19 cellular contexts compared by ENCODE assay signal in the genomic region with DNA sequence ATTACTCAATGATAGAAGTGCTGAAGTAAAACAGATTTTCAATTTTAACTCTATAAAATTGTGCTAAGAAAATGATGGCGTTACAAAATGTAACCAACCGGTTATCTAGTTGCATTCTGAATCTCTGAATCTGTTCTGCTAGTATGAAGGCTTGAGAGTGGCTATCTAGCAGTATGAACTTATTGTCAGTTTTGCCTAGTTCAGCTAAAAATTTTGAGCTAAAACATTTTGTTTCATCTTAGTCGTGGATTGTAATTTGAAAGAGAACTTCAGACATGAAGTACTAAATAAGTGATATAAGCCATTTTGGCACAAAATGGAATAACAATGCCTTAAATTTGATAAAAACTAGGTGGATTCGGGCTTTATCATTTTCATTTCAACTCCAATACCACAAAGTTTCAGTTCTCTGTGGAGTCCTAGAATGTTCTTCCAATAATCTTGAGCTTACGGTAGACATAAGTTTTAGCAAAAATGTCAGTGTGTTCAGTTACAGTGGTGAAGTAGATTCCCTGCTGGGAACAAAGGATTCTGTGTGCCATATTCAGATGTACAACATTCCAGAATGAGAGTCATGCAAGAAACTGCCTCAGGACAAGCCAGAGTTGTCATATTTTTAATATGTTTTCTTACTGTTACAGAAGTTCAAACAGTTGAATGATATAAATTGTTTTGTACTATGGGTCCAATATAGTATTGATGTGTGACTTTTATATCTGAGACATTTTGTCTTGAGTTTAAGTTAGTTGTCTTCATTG. TPM values are rescaled to one million over a fixed set of nuclear protein-coding genes. Genes with fewer than 3 reads are reported as not detected.
DNase-seq lines count a peak whose midpoint lies in the region; ATAC-seq and TF ChIP-seq lines count a peak whose summit lies in the region.
"Had no signal": no experiment of that assay in that cellular context is flagged by ENCODE, and none has a peak within 500 bp of the region (broad histone marks: within the 10 kb centered on the region; RNA-seq: fewer than 3 reads in every experiment).

No MANE protein-coding gene starts in this region.

- no peak for ATAC-seq in naive thymus-derived CD8-positive, alpha-beta T cell
- ATAC-seq: left cardiac atrium; mucosa of descending colon; stimulated activated effector memory CD8-positive, alpha-beta T cell treated with anti-CD3 and anti-CD28 coated beads, Interleukin-12 subunit alpha, Interleukin-12 subunit beta, amount 100 ng/mL, for 72 hours had no signal

- TF ChIP-seq CTCF in osteocyte (IDR thresholded peaks at IDR 0.05), result no peak
- TF ChIP-seq CTCF in right atrium auricular region (IDR thresholded peaks at IDR 0.05), result no peak

- H3K9me3 Mint-ChIP-seq in osteocyte (ENCODE audit: unreplicated experiment), result no peaks in the 10 kb centered on the region
- H3K9me3 Mint-ChIP-seq in naive thymus-derived CD8-positive, alpha-beta T cell, result no peaks in the 10 kb centered on the region
- H3K9me3 Mint-ChIP-seq: stimulated activated effector memory CD8-positive, alpha-beta T cell treated with anti-CD3 and anti-CD28 coated beads, Interleukin-12 subunit alpha, Interleukin-12 subunit beta, amount 100 ng/mL, for 72 hours had no signal

- no peaks in the 10 kb centered on the region for H3K9me3 ChIP-seq in right atrium auricular region
- H3K9me3 ChIP-seq: BE2C, Caco-2, mucosa of descending colon had no signal

- H3K36me3 Mint-ChIP-seq in osteocyte (ENCODE audit: unreplicated experiment), result peaks cover 50% of the 10 kb centered on the region
- H3K36me3 Mint-ChIP-seq in naive thymus-derived CD8-positive, alpha-beta T cell, result peaks cover 0 to 83% (median 23%) of the 10 kb centered on the region in 3 donors

- peak overlapping the region; percentile 80 for H3K27ac Mint-ChIP-seq in osteocyte (ENCODE audit: unreplicated experiment)
- no peak overlapping the region for H3K27ac Mint-ChIP-seq in naive thymus-derived CD8-positive, alpha-beta T cell
- H3K27ac Mint-ChIP-seq: stimulated activated effector memory CD8-positive, alpha-beta T cell treated with anti-CD3 and anti-CD28 coated beads, Interleukin-12 subunit alpha, Interleukin-12 subunit beta, amount 100 ng/mL, for 72 hours had no signal

- H3K4me1 Mint-ChIP-seq in osteocyte (ENCODE audit: unreplicated experiment), result peaks cover 23% of the 10 kb centered on the region
- peaks cover 0 to 4% (median 0%) of the 10 kb centered on the region in 4 donors for H3K4me1 Mint-ChIP-seq in naive thymus-derived CD8-positive, alpha-beta T cell
- H3K4me1 Mint-ChIP-seq: stimulated activated effector memory CD8-positive, alpha-beta T cell treated with anti-CD3 and anti-CD28 coated beads, Interleukin-12 subunit alpha, Interleukin-12 subunit beta, amount 100 ng/mL, for 72 hours had no signal

- peaks cover 39% of the 10 kb centered on the region for H3K36me3 ChIP-seq in right atrium auricular region

- no peak overlapping the region for H3K4me3 ChIP-seq in right atrium auricular region
- H3K4me3 ChIP-seq: mucosa of descending colon had no signal

- no peak overlapping the region for H3K27ac ChIP-seq in right atrium auricular region

- H3K27me3 Mint-ChIP-seq in osteocyte (ENCODE audit: unreplicated experiment), result no peaks in the 10 kb centered on the region
- H3K27me3 Mint-ChIP-seq in naive thymus-derived CD8-positive, alpha-beta T cell, result no peaks in the 10 kb centered on the region

- DNase-seq in EL (peak; percentile 53), RPMI7951 (ENCODE audit: low read depth) (peak; percentile 57), epidermal melanocyte (ENCODE audit: insufficient read length, low spot score) (peak; percentile 72), osteocyte (ENCODE audit: extremely low spot score, unreplicated experiment) (no peak), DMS53 (lab: John Stamatoyannopoulos, UW) (no peak), right atrium auricular region (ENCODE audit: low spot score) (no peak)
- no peak for DNase-seq in naive thymus-derived CD8-positive, alpha-beta T cell
- DNase-seq in activated CD4-positive, CD25-positive, alpha-beta regulatory T cell (lab: John Stamatoyannopoulos, UW), result no peak
- DNase-seq: activated CD4-positive, alpha-beta T cell treated with anti-CD3 and anti-CD28 coated beads, Interleukin-2, amount 50 U/mL, for 4 hours; activated gamma-delta T cell; BE2C; Caco-2; left cardiac atrium; mucosa of descending colon; NCI-H1436 treated with DMSO at 0.1 percent for 48 hours; NCI-H2171 treated with DMSO at 0.1 percent for 48 hours; NCI-H748 treated with DMSO at 0.1 percent for 48 hours; SIG-M5 had no signal

- H3K4me3 Mint-ChIP-seq in osteocyte (ENCODE audit: unreplicated experiment), result peak overlapping the region; percentile 40
- H3K4me3 Mint-ChIP-seq in naive thymus-derived CD8-positive, alpha-beta T cell, result no peak overlapping the region
- H3K4me3 Mint-ChIP-seq: stimulated activated effector memory CD8-positive, alpha-beta T cell treated with anti-CD3 and anti-CD28 coated beads, Interleukin-12 subunit alpha, Interleukin-12 subunit beta, amount 100 ng/mL, for 72 hours had no signal

- no peaks in the 10 kb centered on the region for H3K27me3 ChIP-seq in right atrium auricular region
- H3K27me3 ChIP-seq: BE2C had no signal

- no peaks in the 10 kb centered on the region for H3K4me1 ChIP-seq in right atrium auricular region
- H3K4me1 ChIP-seq: BE2C had no signal

- POLR2A ChIA-PET in naive thymus-derived CD8-positive, alpha-beta T cell (lab: Charles Lee), result no interaction called here

RNA-seq across cellular contexts. Expression of gene ATP6V1D, which starts 28.1 kb away (rescaled TPM):
- 122 and 130 TPM in 2 replicates for total RNA-seq in RPMI7951 (2014; rRNA removed; shearing (Covaris generic))
- total RNA-seq in osteocyte (63.8 and 67.8 TPM in 2 replicates), right atrium auricular region (100 to 1,000 TPM in 1 of 2 donors, 10 to 100 TPM in 1; 84.4 to 161 TPM)
- 10 to 100 TPM; 20.6 to 25.0 TPM for total RNA-seq in naive thymus-derived CD8-positive, alpha-beta T cell
- 10 to 100 TPM; 32.8 to 44.5 (median 42.3) TPM for polyA plus RNA-seq in naive thymus-derived CD8-positive, alpha-beta T cell

RNA-seq across cellular contexts. Expression of gene EIF2S1, which starts 28.6 kb away (rescaled TPM):
- total RNA-seq in RPMI7951 (2014; rRNA removed; shearing (Covaris generic)), result 254 and 258 TPM in 2 replicates
- 85.3 and 90.1 TPM in 2 replicates for total RNA-seq in osteocyte
- 10 to 100 TPM; 50.3 to 50.7 TPM for total RNA-seq in naive thymus-derived CD8-positive, alpha-beta T cell
- polyA plus RNA-seq in naive thymus-derived CD8-positive, alpha-beta T cell, result 100 to 1,000 TPM; 107 to 131 (median 116) TPM
- total RNA-seq in right atrium auricular region, result 10 to 100 TPM; 64.4 to 75.4 TPM

Comparison
In these comparisons a context has a peak if more than half of its experiments do, and no peak if none do; other contexts are left out.
1. DNase-seq: peak in EL (single experiment), RPMI7951 (single experiment) and epidermal melanocyte (single experiment); none in osteocyte (single experiment), naive thymus-derived CD8-positive, alpha-beta T cell (0 of 10), activated CD4-positive, CD25-positive, alpha-beta regulatory T cell (0 of 4), DMS53 (single experiment) and right atrium auricular region (single experiment).